11 cellular contexts compared by ENCODE assay signal in the genomic region with DNA sequence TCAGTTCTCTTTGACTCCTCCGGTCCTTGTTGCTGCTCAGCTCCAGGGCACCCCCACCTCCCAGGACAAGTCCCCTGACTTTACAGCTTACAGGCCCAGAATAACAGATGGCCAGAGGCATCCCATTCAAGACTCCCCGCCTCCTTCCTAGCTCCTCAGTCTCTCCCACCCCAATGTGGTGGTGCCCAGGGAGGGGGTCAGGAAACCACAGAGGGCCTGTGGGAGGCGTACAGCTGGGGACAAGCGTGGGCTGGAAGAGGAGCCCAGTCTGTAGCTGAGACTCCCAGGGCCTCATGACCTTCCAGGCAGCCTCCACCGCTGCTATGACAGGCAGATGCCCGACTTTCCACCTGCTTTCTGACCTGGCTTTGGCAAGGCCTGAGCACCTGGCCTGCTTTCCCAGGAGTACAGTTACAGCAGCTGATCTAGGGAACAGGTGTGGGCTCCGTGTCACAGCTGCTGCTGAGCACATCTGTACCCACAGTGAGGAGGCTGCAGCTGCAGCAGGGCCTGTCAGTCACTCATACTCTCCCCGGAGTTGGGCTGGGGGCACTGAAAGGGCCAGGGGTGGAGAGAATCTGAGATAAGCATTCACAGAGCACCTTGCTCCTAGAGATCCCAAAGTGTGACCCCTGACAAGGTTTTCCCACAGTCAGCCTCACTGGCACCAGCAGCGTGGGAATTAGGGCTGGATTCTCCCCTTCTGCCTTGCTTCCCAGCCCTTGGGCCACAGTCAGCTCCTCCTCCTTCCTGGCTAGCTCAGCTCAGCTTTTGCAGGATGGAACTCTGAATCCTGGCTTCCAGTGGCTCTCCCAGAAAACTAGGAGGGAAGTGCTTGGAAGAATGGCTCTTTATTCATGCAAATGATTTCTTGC. TPM values are rescaled to one million over a fixed set of nuclear protein-coding genes. Genes with fewer than 3 reads are reported as not detected.
DNase-seq lines count a peak whose midpoint lies in the region; ATAC-seq and TF ChIP-seq lines count a peak whose summit lies in the region.
"Had no signal": no experiment of that assay in that cellular context is flagged by ENCODE, and none has a peak within 500 bp of the region (broad histone marks: within the 10 kb centered on the region; RNA-seq: fewer than 3 reads in every experiment).

No MANE protein-coding gene starts in this region.

- H3K36me3 ChIP-seq in hepatocyte (replicated peaks; ENCODE audit: insufficient read depth, low read depth) (no peaks in the 10 kb centered on the region), vagina (no peaks in the 10 kb centered on the region)
- H3K36me3 ChIP-seq: HAP-1 had no signal

- H2AFZ ChIP-seq in hepatocyte = no peak overlapping the region

- no peak for TF ChIP-seq POLR2A in vagina (IDR thresholded peaks at IDR 0.05)

- H3K27me3 Mint-ChIP-seq in WTC11 (ENCODE audit: low read depth) = peaks cover 9% of the 10 kb centered on the region
- peaks cover 9% of the 10 kb centered on the region for H3K27me3 Mint-ChIP-seq in activated CD4-positive, alpha-beta T cell treated with anti-CD3 and anti-CD28 coated beads, Interleukin-2, amount 10 ng/mL, durations not matched to agents 7 days and 5 days

- H3K79me2 ChIP-seq in hepatocyte = no peaks in the 10 kb centered on the region

- 76% methylated on average over 9 of the region's 9 CpGs for WGBS in hepatocyte (ENCODE audit: low lambda C conversion rate, missing lambda C conversion rate)

- H3K4me2 ChIP-seq in hepatocyte = peak overlapping the region; percentile 34

- peaks cover 12% of the 10 kb centered on the region for H3K4me1 ChIP-seq in hepatocyte (ENCODE audit: insufficient read depth)
- H3K4me1 ChIP-seq in vagina = peaks cover 44% of the 10 kb centered on the region
- H3K4me1 ChIP-seq: HAP-1 had no signal

- H3K9me3 ChIP-seq in hepatocyte (ENCODE audit: low read depth) (no peaks in the 10 kb centered on the region), vagina (no peaks in the 10 kb centered on the region)
- H3K9me3 ChIP-seq: HAP-1, mucosa of descending colon had no signal

- H3K27ac ChIP-seq in hepatocyte (peak overlapping the region; percentile 81), vagina (peak overlapping the region; percentile 90)

- H4K20me1 ChIP-seq in hepatocyte (ENCODE audit: insufficient read depth, poor library complexity, severe bottlenecking) = no peaks in the 10 kb centered on the region

- H3K4me3 ChIP-seq in hepatocyte (no peak overlapping the region), vagina (no peak overlapping the region)
- H3K4me3 ChIP-seq: HAP-1, mucosa of descending colon had no signal

- H3K4me3 Mint-ChIP-seq in WTC11 = no peak overlapping the region
- H3K4me3 Mint-ChIP-seq in activated CD4-positive, alpha-beta T cell treated with anti-CD3 and anti-CD28 coated beads, Interleukin-2, amount 10 ng/mL, durations not matched to agents 7 days and 5 days = no peak overlapping the region

- TF ChIP-seq CTCF in WTC11 (IDR thresholded peaks at IDR 0.05) = no peak
- TF ChIP-seq CTCF in hepatocyte (IDR thresholded peaks at IDR 0.05; ENCODE audit: poor library complexity) = no peak
- TF ChIP-seq CTCF in vagina (IDR thresholded peaks at IDR 0.05) = no peak

- DNase-seq in NCI-H748 (lab: John Stamatoyannopoulos, UW; ENCODE audit: unreplicated experiment) (peak; percentile 70), NCI-H748 treated with DMSO at 0.1 percent for 48 hours (lab: John Stamatoyannopoulos, UW) (no peak), WTC11 (ENCODE audit: low spot score) (no peak), hepatocyte (ENCODE audit: low spot score) (no peak), vagina (ENCODE audit: extremely low spot score in 2 of 2) (no peak), LoVo (ENCODE audit: low spot score) (no peak)
- no peak for DNase-seq in activated CD4-positive, alpha-beta T cell treated with anti-CD3 and anti-CD28 coated beads, Interleukin-2, amount 10 ng/mL, durations not matched to agents 7 days and 5 days
- DNase-seq: activated CD4-positive, alpha-beta T cell treated with anti-CD3 and anti-CD28 coated beads for 48 hours; mucosa of descending colon had no signal

- H3K36me3 Mint-ChIP-seq in WTC11 = no peaks in the 10 kb centered on the region
- no peaks in the 10 kb centered on the region for H3K36me3 Mint-ChIP-seq in activated CD4-positive, alpha-beta T cell treated with anti-CD3 and anti-CD28 coated beads, Interleukin-2, amount 10 ng/mL, durations not matched to agents 7 days and 5 days (ENCODE audit: low read depth)

- no peaks in the 10 kb centered on the region for H3K9me3 Mint-ChIP-seq in WTC11
- no peaks in the 10 kb centered on the region for H3K9me3 Mint-ChIP-seq in activated CD4-positive, alpha-beta T cell treated with anti-CD3 and anti-CD28 coated beads, Interleukin-2, amount 10 ng/mL, durations not matched to agents 7 days and 5 days

- POLR2A ChIA-PET in WTC11 (lab: Charles Lee) = interaction anchor here (0.9 to 1.3 kb wide), 2 partner anchors 20 to 27 kb away, joined by 3 to 4 read pairs; no protein-coding TSS in a partner anchor
- POLR2A ChIA-PET in activated CD4-positive, alpha-beta T cell treated with anti-CD3 and anti-CD28 coated beads, Interleukin-2, amount 10 ng/mL, durations not matched to agents 7 days and 5 days (lab: Charles Lee) = no interaction called here

- CTCF ChIA-PET in WTC11 (lab: Charles Lee) = interaction anchor here (1.0 to 8.2 kb wide), 24 partner anchors 8 to 414 kb away, joined by 3 to 87 read pairs (median 7); a partner anchor contains a TSS
- CTCF ChIA-PET in activated CD4-positive, alpha-beta T cell treated with anti-CD3 and anti-CD28 coated beads, Interleukin-2, amount 10 ng/mL, durations not matched to agents 7 days and 5 days (lab: Charles Lee) = interaction anchor here (1.1 to 1.8 kb wide), 5 partner anchors 19 to 178 kb away, joined by 3 to 4 read pairs (median 4); no protein-coding TSS in a partner anchor

- ATAC-seq in WTC11 (peak; percentile 17; the same call in 1 of the 2 replicates), GM19351 (IDR thresholded peaks at IDR 0.05; ENCODE audit: unreplicated experiment) (no peak)

- intact Hi-C loops in vagina (cut with DNase I) = loop anchor here (2.0 to 10.0 kb wide), 2 partner anchors 261 to 423 kb away; a partner anchor contains a TSS

- H3K27me3 ChIP-seq in hepatocyte (peaks cover 1% of the 10 kb centered on the region), vagina (no peaks in the 10 kb centered on the region)

- no peak overlapping the region for H3K27ac Mint-ChIP-seq in WTC11
- no peak overlapping the region for H3K27ac Mint-ChIP-seq in activated CD4-positive, alpha-beta T cell treated with anti-CD3 and anti-CD28 coated beads, Interleukin-2, amount 10 ng/mL, durations not matched to agents 7 days and 5 days

- H3K9me2 ChIP-seq in hepatocyte (replicated peaks; ENCODE audit: insufficient read depth) = no peaks in the 10 kb centered on the region

- H3K4me1 Mint-ChIP-seq in WTC11 = peaks cover 23% of the 10 kb centered on the region
- peaks cover 4% of the 10 kb centered on the region for H3K4me1 Mint-ChIP-seq in activated CD4-positive, alpha-beta T cell treated with anti-CD3 and anti-CD28 coated beads, Interleukin-2, amount 10 ng/mL, durations not matched to agents 7 days and 5 days

TF ChIP-seq in WTC11, 78 proteins besides CTCF, POLR2A, EP300 and RAD21 (continues in another document):
- TF ChIP-seq, protein P1, sequence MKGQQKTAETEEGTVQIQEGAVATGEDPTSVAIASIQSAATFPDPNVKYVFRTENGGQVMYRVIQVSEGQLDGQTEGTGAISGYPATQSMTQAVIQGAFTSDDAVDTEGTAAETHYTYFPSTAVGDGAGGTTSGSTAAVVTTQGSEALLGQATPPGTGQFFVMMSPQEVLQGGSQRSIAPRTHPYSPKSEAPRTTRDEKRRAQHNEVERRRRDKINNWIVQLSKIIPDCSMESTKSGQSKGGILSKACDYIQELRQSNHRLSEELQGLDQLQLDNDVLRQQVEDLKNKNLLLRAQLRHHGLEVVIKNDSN (CRISPR knock-in tag; IDR thresholded peaks at IDR 0.05) = no peak
- TF ChIP-seq, protein P2, sequence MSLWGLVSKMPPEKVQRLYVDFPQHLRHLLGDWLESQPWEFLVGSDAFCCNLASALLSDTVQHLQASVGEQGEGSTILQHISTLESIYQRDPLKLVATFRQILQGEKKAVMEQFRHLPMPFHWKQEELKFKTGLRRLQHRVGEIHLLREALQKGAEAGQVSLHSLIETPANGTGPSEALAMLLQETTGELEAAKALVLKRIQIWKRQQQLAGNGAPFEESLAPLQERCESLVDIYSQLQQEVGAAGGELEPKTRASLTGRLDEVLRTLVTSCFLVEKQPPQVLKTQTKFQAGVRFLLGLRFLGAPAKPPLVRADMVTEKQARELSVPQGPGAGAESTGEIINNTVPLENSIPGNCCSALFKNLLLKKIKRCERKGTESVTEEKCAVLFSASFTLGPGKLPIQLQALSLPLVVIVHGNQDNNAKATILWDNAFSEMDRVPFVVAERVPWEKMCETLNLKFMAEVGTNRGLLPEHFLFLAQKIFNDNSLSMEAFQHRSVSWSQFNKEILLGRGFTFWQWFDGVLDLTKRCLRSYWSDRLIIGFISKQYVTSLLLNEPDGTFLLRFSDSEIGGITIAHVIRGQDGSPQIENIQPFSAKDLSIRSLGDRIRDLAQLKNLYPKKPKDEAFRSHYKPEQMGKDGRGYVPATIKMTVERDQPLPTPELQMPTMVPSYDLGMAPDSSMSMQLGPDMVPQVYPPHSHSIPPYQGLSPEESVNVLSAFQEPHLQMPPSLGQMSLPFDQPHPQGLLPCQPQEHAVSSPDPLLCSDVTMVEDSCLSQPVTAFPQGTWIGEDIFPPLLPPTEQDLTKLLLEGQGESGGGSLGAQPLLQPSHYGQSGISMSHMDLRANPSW (CRISPR knock-in tag; conservative IDR thresholded peaks at IDR 0.05; ENCODE audit: low read depth) = no peak
- TF ChIP-seq, protein P3, sequence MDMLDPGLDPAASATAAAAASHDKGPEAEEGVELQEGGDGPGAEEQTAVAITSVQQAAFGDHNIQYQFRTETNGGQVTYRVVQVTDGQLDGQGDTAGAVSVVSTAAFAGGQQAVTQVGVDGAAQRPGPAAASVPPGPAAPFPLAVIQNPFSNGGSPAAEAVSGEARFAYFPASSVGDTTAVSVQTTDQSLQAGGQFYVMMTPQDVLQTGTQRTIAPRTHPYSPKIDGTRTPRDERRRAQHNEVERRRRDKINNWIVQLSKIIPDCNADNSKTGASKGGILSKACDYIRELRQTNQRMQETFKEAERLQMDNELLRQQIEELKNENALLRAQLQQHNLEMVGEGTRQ (CRISPR knock-in tag; IDR thresholded peaks at IDR 0.05) = no peak

RNA-seq across cellular contexts. Expression of a gene that starts 7.1 kb away (rescaled TPM):
- total RNA-seq in WTC11 (2021) (41.0 to 51.0 TPM (median 46.2 TPM) in 3 replicates), hepatocyte (15.0 and 15.2 TPM in 2 replicates), vagina (45.9 TPM)
- polyA plus RNA-seq in hepatocyte = 18.3 and 18.8 TPM in 2 replicates
- total RNA-seq in activated CD4-positive, alpha-beta T cell treated with anti-CD3 and anti-CD28 coated beads, Interleukin-2, amount 10 ng/mL, durations not matched to agents 7 days and 5 days = 1 to 10 TPM; 2.0 to 2.7 TPM

RNA-seq across cellular contexts. Expression of a gene that starts 24.9 kb away (rescaled TPM):
- total RNA-seq in WTC11 (2021) (10.7 to 15.4 TPM (median 14.3 TPM) in 3 replicates), hepatocyte (76.0 and 101 TPM in 2 replicates), vagina (729 TPM)
- 47.6 and 50.9 TPM in 2 replicates for polyA plus RNA-seq in hepatocyte
- total RNA-seq in activated CD4-positive, alpha-beta T cell treated with anti-CD3 and anti-CD28 coated beads, Interleukin-2, amount 10 ng/mL, durations not matched to agents 7 days and 5 days = 10 to 100 TPM; 82.4 to 83.4 TPM
